10 cellular contexts compared by ENCODE assay signal in genomic region chr15:77021803-77022381, GRCh38. TPM values are rescaled to one million over a fixed set of nuclear protein-coding genes. Genes with fewer than 3 reads are reported as not detected.
DNase-seq lines count a peak whose midpoint lies in the region; ATAC-seq and TF ChIP-seq lines count a peak whose summit lies in the region.
"Had no signal": no experiment of that assay in that cellular context is flagged by ENCODE, and none has a peak within 500 bp of the region (broad histone marks: within the 10 kb centered on the region; RNA-seq: fewer than 3 reads in every experiment).

No MANE protein-coding gene starts in this region.

- peak; percentile 61 for ATAC-seq in activated CD8-positive, alpha-beta memory T cell treated with anti-CD3 and anti-CD28 coated beads, Interleukin-2, amount 10 ng/mL, durations not matched to agents 7 days and 5 days
- ATAC-seq in GM18907 (IDR thresholded peaks at IDR 0.05; ENCODE audit: unreplicated experiment), result no peak

- no peaks in the 10 kb centered on the region for H3K4me1 ChIP-seq in hepatocyte (ENCODE audit: insufficient read depth)
- H3K4me1 ChIP-seq: thyroid gland had no signal

- H3K36me3 ChIP-seq in hepatocyte (replicated peaks; ENCODE audit: insufficient read depth, low read depth), result no peaks in the 10 kb centered on the region
- H3K36me3 ChIP-seq: thyroid gland had no signal

- H3K27ac ChIP-seq in hepatocyte, result no peak overlapping the region
- H3K27ac ChIP-seq: thyroid gland had no signal

- no peak overlapping the region for H2AFZ ChIP-seq in hepatocyte

- H3K36me3 Mint-ChIP-seq in activated CD8-positive, alpha-beta memory T cell treated with anti-CD3 and anti-CD28 coated beads, Interleukin-2, amount 10 ng/mL, durations not matched to agents 7 days and 5 days, result peaks cover 43% of the 10 kb centered on the region
- H3K36me3 Mint-ChIP-seq: mesothelial cell of epicardium had no signal

- H4K20me1 ChIP-seq in hepatocyte (ENCODE audit: insufficient read depth, poor library complexity, severe bottlenecking), result no peaks in the 10 kb centered on the region

- DNase-seq in AG04449 (ENCODE audit: low read depth, low spot score) (peak; percentile 26), HK-2 (ENCODE audit: unreplicated experiment) (peak; percentile 43), glomerular visceral epithelial cell (ENCODE audit: extremely low spot score) (peak; percentile 46), NCI-H146 treated with DMSO at 0.1 percent for 48 hours (lab: John Stamatoyannopoulos, UW; ENCODE audit: unreplicated experiment) (no peak), NCI-H345 (lab: John Stamatoyannopoulos, UW) (no peak), hepatocyte (ENCODE audit: low spot score) (no peak)
- peak; percentile 84 for DNase-seq in activated CD8-positive, alpha-beta memory T cell treated with anti-CD3 and anti-CD28 coated beads, Interleukin-2, amount 10 ng/mL, durations not matched to agents 7 days and 5 days
- DNase-seq: thyroid gland had no signal

- CTCF ChIA-PET in AG04449 (lab: Yijun Ruan, JAX), result interaction anchor here (0.6 to 7.2 kb wide), 11 partner anchors 11 to 611 kb away, joined by 4 to 106 read pairs (median 7); partner anchors contain the start of gene LINGO1
- CTCF ChIA-PET in activated CD8-positive, alpha-beta memory T cell treated with anti-CD3 and anti-CD28 coated beads, Interleukin-2, amount 10 ng/mL, durations not matched to agents 7 days and 5 days (lab: Charles Lee), result interaction anchor here (0.7 to 7.1 kb wide), 18 partner anchors 9 to 1892 kb away, joined by 3 to 103 read pairs (median 6); partner anchors contain the start of gene PSTPIP1

- H3K9me3 Mint-ChIP-seq in activated CD8-positive, alpha-beta memory T cell treated with anti-CD3 and anti-CD28 coated beads, Interleukin-2, amount 10 ng/mL, durations not matched to agents 7 days and 5 days (ENCODE audit: low read depth), result no peaks in the 10 kb centered on the region
- H3K9me3 Mint-ChIP-seq: mesothelial cell of epicardium had no signal

- POLR2A ChIA-PET in AG04449 (lab: Yijun Ruan, JAX), result no interaction called here

- no peaks in the 10 kb centered on the region for H3K79me2 ChIP-seq in hepatocyte

- H3K27me3 Mint-ChIP-seq in activated CD8-positive, alpha-beta memory T cell treated with anti-CD3 and anti-CD28 coated beads, Interleukin-2, amount 10 ng/mL, durations not matched to agents 7 days and 5 days, result no peaks in the 10 kb centered on the region

- H3K27ac Mint-ChIP-seq in activated CD8-positive, alpha-beta memory T cell treated with anti-CD3 and anti-CD28 coated beads, Interleukin-2, amount 10 ng/mL, durations not matched to agents 7 days and 5 days, result peak overlapping the region; percentile 99
- H3K27ac Mint-ChIP-seq: mesothelial cell of epicardium had no signal

- WGBS in hepatocyte (ENCODE audit: low lambda C conversion rate, missing lambda C conversion rate), result 79% methylated on average over 7 of the region's 7 CpGs

- no peaks in the 10 kb centered on the region for H3K9me2 ChIP-seq in hepatocyte (replicated peaks; ENCODE audit: insufficient read depth)

- H3K27me3 ChIP-seq in hepatocyte, result no peaks in the 10 kb centered on the region
- H3K27me3 ChIP-seq: thyroid gland had no signal

- no peaks in the 10 kb centered on the region for H3K9me3 ChIP-seq in hepatocyte (ENCODE audit: low read depth)
- H3K9me3 ChIP-seq: thyroid gland had no signal

- peaks cover 81% of the 10 kb centered on the region for H3K4me1 Mint-ChIP-seq in activated CD8-positive, alpha-beta memory T cell treated with anti-CD3 and anti-CD28 coated beads, Interleukin-2, amount 10 ng/mL, durations not matched to agents 7 days and 5 days

- no peak overlapping the region for H3K4me2 ChIP-seq in hepatocyte

- peak overlapping the region; percentile 18 for H3K4me3 Mint-ChIP-seq in activated CD8-positive, alpha-beta memory T cell treated with anti-CD3 and anti-CD28 coated beads, Interleukin-2, amount 10 ng/mL, durations not matched to agents 7 days and 5 days
- H3K4me3 Mint-ChIP-seq: mesothelial cell of epicardium had no signal

- no peak for TF ChIP-seq CTCF in AG04449 (IDR thresholded peaks at IDR 0.05; ENCODE audit: insufficient read depth, low read length, missing control alignments)
- TF ChIP-seq CTCF in hepatocyte (IDR thresholded peaks at IDR 0.05; ENCODE audit: poor library complexity), result no peak

- H3K4me3 ChIP-seq in AG04449 (ENCODE audit: low read depth, low read length) (no peak overlapping the region; the same call in 1 of the 2 replicates), hepatocyte (no peak overlapping the region)
- H3K4me3 ChIP-seq: thyroid gland had no signal

RNA-seq across cellular contexts. Expression of gene PSTPIP1, which starts 27.0 kb away (rescaled TPM):
- 100 to 1,000 TPM; 157 to 255 TPM for total RNA-seq in activated CD8-positive, alpha-beta memory T cell treated with anti-CD3 and anti-CD28 coated beads, Interleukin-2, amount 10 ng/mL, durations not matched to agents 7 days and 5 days
- not detected in 2 replicates for total RNA-seq in hepatocyte
- 0.69 TPM in 1 of 2 replicates, not detected in the other for polyA plus RNA-seq in hepatocyte
- total RNA-seq: mesothelial cell of epicardium had no signal

RNA-seq across cellular contexts. Expression of gene TSPAN3, which starts 49.0 kb away (rescaled TPM):
- 10 to 100 TPM; 20.9 to 29.4 TPM for total RNA-seq in activated CD8-positive, alpha-beta memory T cell treated with anti-CD3 and anti-CD28 coated beads, Interleukin-2, amount 10 ng/mL, durations not matched to agents 7 days and 5 days
- total RNA-seq in hepatocyte, result 514 and 616 TPM in 2 replicates
- polyA plus RNA-seq in hepatocyte, result 497 and 540 TPM in 2 replicates

Comparison
In these comparisons a context has a peak if more than half of its experiments do, and no peak if none do; other contexts are left out.
1. DNase-seq: peak in AG04449 (single experiment), HK-2 (single experiment), activated CD8-positive, alpha-beta memory T cell treated with anti-CD3 and anti-CD28 coated beads, Interleukin-2, amount 10 ng/mL, durations not matched to agents 7 days and 5 days (single experiment) and glomerular visceral epithelial cell (single experiment); none in NCI-H146 treated with DMSO at 0.1 percent for 48 hours (single experiment), NCI-H345 (single experiment) and hepatocyte (single experiment).
2. RNA of gene PSTPIP1, which starts 27.0 kb away (total RNA-seq): 157 to 255 TPM in activated CD8-positive, alpha-beta memory T cell treated with anti-CD3 and anti-CD28 coated beads, Interleukin-2, amount 10 ng/mL, durations not matched to agents 7 days and 5 days; not detected in hepatocyte; every median in the first group is over 100 times any median in the second.
3. RNA of gene TSPAN3, which starts 49.0 kb away (total RNA-seq): 514 to 616 TPM in hepatocyte; 20.9 to 29.4 TPM in activated CD8-positive, alpha-beta memory T cell treated with anti-CD3 and anti-CD28 coated beads, Interleukin-2, amount 10 ng/mL, durations not matched to agents 7 days and 5 days; every median in the first group is over 10 times any median in the second.